32 cellular contexts compared by ENCODE assay signal in the genomic region with DNA sequence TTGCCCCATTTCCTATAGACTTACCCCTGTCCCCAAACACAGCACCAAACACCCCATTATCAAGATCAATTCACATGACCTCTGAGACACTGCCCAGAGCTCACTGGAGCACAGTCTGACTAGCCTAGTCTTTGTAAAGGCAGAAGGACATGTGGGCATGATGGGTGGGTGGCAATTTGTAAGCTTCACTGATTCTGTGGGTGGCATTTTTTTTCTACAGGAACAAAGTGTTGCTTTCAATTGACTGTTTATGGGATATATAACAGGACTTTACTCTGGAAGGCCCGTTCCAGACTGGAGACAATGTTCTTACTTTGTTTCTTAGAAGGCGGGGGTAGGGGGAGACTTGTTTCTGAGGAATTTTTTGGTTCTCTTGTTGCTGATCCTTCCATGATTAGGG. TPM values are rescaled to one million over a fixed set of nuclear protein-coding genes. Genes with fewer than 3 reads are reported as not detected.
A peak's percentile ranks its signal among the peaks of the same experiment; 100 is the strongest.
DNase-seq lines count a peak whose midpoint lies in the region; ATAC-seq and TF ChIP-seq lines count a peak whose summit lies in the region.
"Had no signal": no experiment of that assay in that cellular context is flagged by ENCODE, and none has a peak within 500 bp of the region (broad histone marks: within the 10 kb centered on the region; RNA-seq: fewer than 3 reads in every experiment).

No MANE protein-coding gene starts in this region.

- no peak overlapping the region for H3K4me3 ChIP-seq in CD4-positive, alpha-beta memory T cell (ENCODE audit: low read length in 2 of 2)
- H3K4me3 ChIP-seq in endodermal cell (ENCODE audit: low read length) (no peak overlapping the region), gastrocnemius medialis (no peak overlapping the region)
- H3K4me3 ChIP-seq: BLaER1, esophagus squamous epithelium, heart right ventricle, lung, MG63, pancreas, transverse colon had no signal

- H3K36me3 ChIP-seq in CD4-positive, alpha-beta memory T cell (ENCODE audit: insufficient read depth, low read length), result peaks cover 11% of the 10 kb centered on the region
- H3K36me3 ChIP-seq in endodermal cell (ENCODE audit: control insufficient read depth, insufficient read depth, low read length) (peaks cover 25% of the 10 kb centered on the region), gastrocnemius medialis (peaks cover 0 to under 1% of the 10 kb centered on the region in 2 donors)

- H3K4me1 ChIP-seq in CD4-positive, alpha-beta memory T cell (ENCODE audit: insufficient read depth, low read length), result no peaks in the 10 kb centered on the region
- no peaks in the 10 kb centered on the region for H3K4me1 ChIP-seq in endodermal cell (ENCODE audit: control insufficient read depth, insufficient read depth, low read length)
- peaks cover 10 to 41% of the 10 kb centered on the region in 2 donors for H3K4me1 ChIP-seq in gastrocnemius medialis
- H3K4me1 ChIP-seq: BLaER1, foreskin keratinocyte, pancreas, transverse colon had no signal

- DNase-seq in CD4-positive, alpha-beta memory T cell, result no peak
- DNase-seq in endodermal cell (no peak), gastrocnemius medialis (no peak), medulla oblongata (ENCODE audit: extremely low spot score) (no peak), kidney glomerular epithelial cell (lab: John Stamatoyannopoulos, UW) (no peak), COR-L47 (lab: John Stamatoyannopoulos, UW) (no peak), ACHN (no peak)
- DNase-seq: activated CD4-positive, alpha-beta T cell treated with anti-CD3 and anti-CD28 coated beads, Interleukin-2, amount 50 U/mL, for 4 hours; activated CD8-positive, alpha-beta memory T cell treated with anti-CD3 and anti-CD28 coated beads, Interleukin-2, amount 10 ng/mL, durations not matched to agents 7 days and 5 days; activated naive CD4-positive, alpha-beta T cell treated with Interleukin-2 at 50 U/mL for 16 hours; activated T-cell treated with anti-CD3 and anti-CD28 coated beads, Interleukin-2, amount 50 U/mL, for 72 hours; Calu3; central memory CD4-positive, alpha-beta T cell; DND-41; esophagus squamous epithelium; foreskin keratinocyte; GF-D8; heart right ventricle; MG63; NCI-H1105 treated with DMSO at 0.1 percent for 48 hours; NCI-H2029 treated with DMSO at 0.1 percent for 48 hours; NCI-H226; NCI-H69; pancreas; SHP77 treated with DMSO at 0.1 percent for 48 hours; transverse colon had no signal

- 87% methylated on average over 2 of the region's 2 CpGs; no CpG with 5 or more reads in 1 of the 2 experiments for WGBS in endodermal cell (ENCODE audit: insufficient coverage in 1 of 2, insufficient read length in 1 of 2), 2 experiments

- TF ChIP-seq CTCF in endodermal cell (conservative IDR thresholded peaks at IDR 0.05), result no peak
- no peak for TF ChIP-seq CTCF in gastrocnemius medialis (IDR thresholded peaks at IDR 0.05 in 4 of 5, conservative IDR thresholded peaks at IDR 0.05 in 1 of 5)

- no peaks in the 10 kb centered on the region for H3K27me3 Mint-ChIP-seq in CD4-positive, alpha-beta memory T cell
- H3K27me3 Mint-ChIP-seq in IgD-negative memory B cell (no peaks in the 10 kb centered on the region), endodermal cell (ENCODE audit: insufficient read depth) (no peaks in the 10 kb centered on the region)
- H3K27me3 Mint-ChIP-seq: activated CD8-positive, alpha-beta memory T cell treated with anti-CD3 and anti-CD28 coated beads, Interleukin-2, amount 10 ng/mL, durations not matched to agents 7 days and 5 days had no signal

- POLR2A ChIA-PET in CD4-positive, alpha-beta memory T cell (lab: Charles Lee; ENCODE audit: partially characterized antibody), result interaction anchor here (0.5 kb wide), 1 partner anchor 76 kb away, joined by 3 read pairs; no protein-coding TSS in a partner anchor

- TF ChIP-seq POLR2A in gastrocnemius medialis (IDR thresholded peaks at IDR 0.05), result no peak

- intact Hi-C loops in CD4-positive, alpha-beta memory T cell (cut with micrococcal nuclease), result no loop called here
- intact Hi-C loops in gastrocnemius medialis (cut with DNase I; ENCODE audit: low total_unique reads), result no loop called here

- H3K27ac Mint-ChIP-seq in CD4-positive, alpha-beta memory T cell, result peak overlapping the region in 5 of 7 donors; percentile 1 to 82 (median 52)
- peak overlapping the region in 2 of 3 donors; percentile 55 to 83 for H3K27ac Mint-ChIP-seq in IgD-negative memory B cell
- H3K27ac Mint-ChIP-seq in endodermal cell, result peak overlapping the region; percentile 1
- H3K27ac Mint-ChIP-seq: activated CD8-positive, alpha-beta memory T cell treated with anti-CD3 and anti-CD28 coated beads, Interleukin-2, amount 10 ng/mL, durations not matched to agents 7 days and 5 days; activated T-cell treated with anti-CD3 and anti-CD28 coated beads, Interleukin-2, amount 50 U/mL, for 72 hours; nephron had no signal

- in situ Hi-C loops in gastrocnemius medialis (cut with MboI; ENCODE audit: low sequenced_read_pairs in 4 of 4) (no loop called here), ACHN (cut with HindIII; ENCODE audit: low pct_ligation_motif_present, low pct_unique_long_range_greater_than_20kb, low sequenced_read_pairs) (no loop called here)

- H3K9ac ChIP-seq in endodermal cell (ENCODE audit: extremely low read depth, low read length, poor library complexity, severe bottlenecking), result no peak overlapping the region
- H3K9ac ChIP-seq: BLaER1, KMS-11 had no signal

- H3K36me3 Mint-ChIP-seq in CD4-positive, alpha-beta memory T cell, result peaks cover 42 to 45% of the 10 kb centered on the region in 2 donors
- H3K36me3 Mint-ChIP-seq in IgD-negative memory B cell (no peaks in the 10 kb centered on the region), endodermal cell (ENCODE audit: low read depth) (peaks cover 16% of the 10 kb centered on the region)

- H3K27me3 ChIP-seq in CD4-positive, alpha-beta memory T cell (ENCODE audit: insufficient read depth, low read length), result no peaks in the 10 kb centered on the region
- no peaks in the 10 kb centered on the region for H3K27me3 ChIP-seq in endodermal cell (ENCODE audit: control insufficient read depth, insufficient read depth, low read length, poor library complexity, severe bottlenecking)
- no peaks in the 10 kb centered on the region for H3K27me3 ChIP-seq in gastrocnemius medialis
- H3K27me3 ChIP-seq: BLaER1, esophagus squamous epithelium, foreskin keratinocyte, heart right ventricle, MG63, pancreas, transverse colon had no signal

- H3K4me3 Mint-ChIP-seq in CD4-positive, alpha-beta memory T cell, result no peak overlapping the region
- no peak overlapping the region for H3K4me3 Mint-ChIP-seq in IgD-negative memory B cell
- no peak overlapping the region for H3K4me3 Mint-ChIP-seq in endodermal cell
- H3K4me3 Mint-ChIP-seq: activated CD8-positive, alpha-beta memory T cell treated with anti-CD3 and anti-CD28 coated beads, Interleukin-2, amount 10 ng/mL, durations not matched to agents 7 days and 5 days; activated T-cell treated with anti-CD3 and anti-CD28 coated beads, Interleukin-2, amount 50 U/mL, for 72 hours; nephron had no signal

- CTCF ChIA-PET in CD4-positive, alpha-beta memory T cell (lab: Charles Lee; ENCODE audit: partially characterized antibody), result interaction anchor here (3.6 kb wide), 1 partner anchor 9 kb away, joined by 29 read pairs; no protein-coding TSS in a partner anchor

- H3K27ac ChIP-seq in CD4-positive, alpha-beta memory T cell (ENCODE audit: low read depth, low read length), result no peak overlapping the region
- H3K27ac ChIP-seq in endodermal cell (ENCODE audit: low read depth, low read length), result no peak overlapping the region
- peak overlapping the region in 3 of 4 donors; percentile 57 to 79 (median 71) for H3K27ac ChIP-seq in gastrocnemius medialis
- H3K27ac ChIP-seq: BLaER1, esophagus squamous epithelium, foreskin keratinocyte, KMS-11, pancreas, transverse colon had no signal

- H3K9me3 Mint-ChIP-seq in CD4-positive, alpha-beta memory T cell, result no peaks in the 10 kb centered on the region
- H3K9me3 Mint-ChIP-seq in IgD-negative memory B cell (no peaks in the 10 kb centered on the region), endodermal cell (no peaks in the 10 kb centered on the region)
- H3K9me3 Mint-ChIP-seq: activated T-cell treated with anti-CD3 and anti-CD28 coated beads, Interleukin-2, amount 50 U/mL, for 72 hours; nephron had no signal

- no peaks in the 10 kb centered on the region for H3K9me3 ChIP-seq in CD4-positive, alpha-beta memory T cell (ENCODE audit: control insufficient read depth in 1 of 2, low read length in 2 of 2)
- H3K9me3 ChIP-seq in endodermal cell (ENCODE audit: control insufficient read depth, low read length) (no peaks in the 10 kb centered on the region), gastrocnemius medialis (no peaks in the 10 kb centered on the region)
- H3K9me3 ChIP-seq: BLaER1, esophagus squamous epithelium, heart right ventricle, MG63, pancreas, transverse colon had no signal

- peaks cover 6 to 26% (median 13%) of the 10 kb centered on the region in 4 donors for H3K4me1 Mint-ChIP-seq in CD4-positive, alpha-beta memory T cell
- H3K4me1 Mint-ChIP-seq in IgD-negative memory B cell (peaks cover 6 to 11% (median 6%) of the 10 kb centered on the region in 3 donors), endodermal cell (no peaks in the 10 kb centered on the region)
- H3K4me1 Mint-ChIP-seq: activated CD8-positive, alpha-beta memory T cell treated with anti-CD3 and anti-CD28 coated beads, Interleukin-2, amount 10 ng/mL, durations not matched to agents 7 days and 5 days; nephron had no signal

- ATAC-seq in gastrocnemius medialis, result no peak
- ATAC-seq: activated CD4-positive, CD25-positive, alpha-beta regulatory T cell treated with anti-CD3 and anti-CD28 coated beads, Interleukin-2, amount 50 U/mL, for 24 hours; activated CD8-positive, alpha-beta memory T cell treated with anti-CD3 and anti-CD28 coated beads, Interleukin-2, amount 10 ng/mL, durations not matched to agents 7 days and 5 days; activated T-cell treated with anti-CD3 and anti-CD28 coated beads, Interleukin-2, amount 50 U/mL, for 72 hours; foreskin keratinocyte; pancreas had no signal

RNA-seq across cellular contexts. Expression of a gene that starts 20.1 kb away (rescaled TPM):
- 10 to 100 TPM; 56.1 to 57.6 TPM for total RNA-seq in CD4-positive, alpha-beta memory T cell
- 10 to 100 TPM; 47.0 to 74.7 TPM for polyA plus RNA-seq in CD4-positive, alpha-beta memory T cell
- polyA plus RNA-seq in IgD-negative memory B cell, result 37.3 TPM
- 10 to 100 TPM; 27.5 to 27.9 TPM for total RNA-seq in endodermal cell
- polyA plus RNA-seq in endodermal cell (2013, experiment 1 of 2), result 26.1 TPM
- polyA plus RNA-seq in endodermal cell (2013, experiment 2 of 2), result 26.3 TPM
- 100 to 1,000 TPM in 3 of 4 donors, 10 to 100 TPM in 1; 90.3 to 149 (median 127) TPM for total RNA-seq in gastrocnemius medialis

Comparison
In these comparisons a context has a peak if more than half of its experiments do, and no peak if none do; other contexts are left out.
1. H3K27ac ChIP-seq: peak in gastrocnemius medialis (3 of 4); none in CD4-positive, alpha-beta memory T cell (single experiment) and endodermal cell (single experiment).
2. H3K27ac Mint-ChIP-seq: peak in every context shown above with its lines; median percentile 69 in IgD-negative memory B cell; 52 in CD4-positive, alpha-beta memory T cell; 1 in endodermal cell.